In the genomic region with DNA sequence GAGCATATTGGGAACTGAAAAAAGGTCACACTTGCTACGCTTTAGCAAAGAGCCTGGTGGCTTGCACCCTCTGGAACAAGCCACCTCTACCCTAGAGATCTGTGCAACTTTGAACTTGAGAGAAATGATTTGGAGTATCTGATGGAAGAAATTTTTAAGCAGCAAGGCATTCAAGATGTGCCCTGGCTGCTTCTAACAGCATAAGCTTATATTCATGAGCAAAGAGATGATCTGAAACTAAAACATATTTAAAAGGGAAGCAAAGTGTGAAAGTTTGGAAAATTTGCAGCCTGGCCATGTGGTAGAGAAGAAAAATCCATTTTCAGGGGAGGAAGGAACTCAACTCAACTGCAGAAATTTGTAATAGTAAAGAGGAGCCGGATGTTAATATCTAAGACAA, we compare ENCODE assay signal across 22 cellular contexts.
"Had no signal": no experiment of that assay in that cellular context is flagged by ENCODE, and none has a peak within 500 bp of the region (broad histone marks: within the 10 kb centered on the region; RNA-seq: fewer than 3 reads in every experiment).

No MANE protein-coding gene starts in this region.

- H3K4me3 Mint-ChIP-seq: effector memory CD8-positive, alpha-beta T cell; mesothelial cell of epicardium; naive B cell; naive thymus-derived CD8-positive, alpha-beta T cell had no signal

- H3K27me3 ChIP-seq: foreskin keratinocyte, gastroesophageal sphincter, heart left ventricle, hepatocyte, left lung had no signal

- H3K27ac Mint-ChIP-seq: effector memory CD8-positive, alpha-beta T cell; mesothelial cell of epicardium; naive thymus-derived CD8-positive, alpha-beta T cell had no signal

- H3K4me1 Mint-ChIP-seq: mesothelial cell of epicardium; naive thymus-derived CD8-positive, alpha-beta T cell had no signal

- H3K4me2 ChIP-seq: hepatocyte had no signal

- DNase-seq: dermis blood vessel endothelial cell; effector CD8-positive, alpha-beta T cell; effector memory CD8-positive, alpha-beta T cell; erythroblast; foreskin keratinocyte; heart left ventricle; hypothalamus; kidney; kidney glomerular epithelial cell; left lung; left ventricle myocardium superior; lower lobe of right lung; mesenchymal stem cell; mucosa of descending colon; naive B cell; naive thymus-derived CD8-positive, alpha-beta T cell had no signal

- H3K27me3 Mint-ChIP-seq: effector memory CD8-positive, alpha-beta T cell; naive B cell; naive thymus-derived CD8-positive, alpha-beta T cell had no signal

- ATAC-seq: effector memory CD8-positive, alpha-beta T cell; esophagus mucosa; foreskin keratinocyte; gastroesophageal sphincter; heart left ventricle; left lung; left ventricle myocardium superior; lower lobe of right lung; mucosa of descending colon; naive thymus-derived CD8-positive, alpha-beta T cell had no signal

- H3K27ac ChIP-seq: coronary artery, epithelial cell of prostate, foreskin keratinocyte, gastroesophageal sphincter, heart left ventricle, hepatocyte, left lung, lower lobe of right lung had no signal

- H3K4me3 ChIP-seq: coronary artery, gastroesophageal sphincter, heart left ventricle, hepatocyte, left lung, lower lobe of right lung, mucosa of descending colon had no signal

- H3K4me1 ChIP-seq: foreskin keratinocyte, gastroesophageal sphincter, heart left ventricle, left lung, lower lobe of right lung had no signal
